In the genomic region with DNA sequence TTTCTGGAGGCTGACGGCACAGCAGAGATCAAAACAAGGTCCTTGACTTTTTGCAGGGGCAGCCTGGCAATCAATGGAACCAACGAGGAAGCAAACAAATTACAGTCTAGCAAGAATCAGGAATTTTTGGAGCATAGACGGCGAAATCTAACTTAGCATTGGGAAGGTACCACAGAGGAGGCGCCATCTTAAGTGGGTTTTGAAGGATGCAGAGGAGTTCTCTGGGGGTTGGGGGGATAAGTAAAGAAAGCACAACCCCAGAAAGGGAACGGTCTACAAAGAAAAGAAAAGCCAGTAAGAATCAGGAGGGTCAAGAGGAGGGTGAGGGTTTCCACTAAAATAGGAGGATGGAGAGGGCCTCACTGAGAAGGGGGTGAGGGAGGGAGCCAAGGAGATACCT, we compare ENCODE assay signal across 17 cellular contexts.
DNase-seq lines count a peak whose midpoint lies in the region; ATAC-seq and TF ChIP-seq lines count a peak whose summit lies in the region.
"Had no signal": no experiment of that assay in that cellular context is flagged by ENCODE, and none has a peak within 500 bp of the region (broad histone marks: within the 10 kb centered on the region; RNA-seq: fewer than 3 reads in every experiment).

No MANE protein-coding gene starts in this region.

- H3K27ac Mint-ChIP-seq in memory B cell = peak overlapping the region; percentile 0
- H3K27ac Mint-ChIP-seq: CD14-positive monocyte; CD4-positive, alpha-beta T cell; CD8-positive, alpha-beta memory T cell; GM23338; H9; HFFc6 had no signal

- peak overlapping the region; percentile 13 to 63 (median 55); a peak in 21 of 22 replicates for H3K4me2 ChIP-seq in BLaER1 treated with 17β-estradiol and CSF1 and Interleukin-3, amounts not matched to agents 10 nM and 100 nM
- peak overlapping the region; percentile 46 for H3K4me2 ChIP-seq in OCI-LY3 (ENCODE audit: low read length)
- H3K4me2 ChIP-seq: GM23338 had no signal

- TF ChIP-seq CTCF in OCI-LY3 (IDR thresholded peaks at IDR 0.05; ENCODE audit: low read depth, low read length) = no peak

- no peaks in the 10 kb centered on the region for H3K36me3 Mint-ChIP-seq in memory B cell
- H3K36me3 Mint-ChIP-seq: CD14-positive monocyte; CD8-positive, alpha-beta memory T cell had no signal

- peaks cover 5% of the 10 kb centered on the region for H3K27me3 Mint-ChIP-seq in memory B cell

- no peak overlapping the region for H3K4me3 Mint-ChIP-seq in memory B cell
- H3K4me3 Mint-ChIP-seq: CD14-positive monocyte; CD4-positive, alpha-beta T cell; CD8-positive, alpha-beta memory T cell; GM23338; H9; HFFc6 had no signal

- no peaks in the 10 kb centered on the region for H3K9me3 ChIP-seq in BLaER1 treated with 17β-estradiol and CSF1 and Interleukin-3, amounts not matched to agents 10 nM and 100 nM (replicated peaks in 1 of 11)
- H3K9me3 ChIP-seq in OCI-LY3 (ENCODE audit: insufficient read depth, low read length) = no peaks in the 10 kb centered on the region

- H2AFZ ChIP-seq in OCI-LY3 (ENCODE audit: low read depth, low read length) = peak overlapping the region; percentile 18
- H2AFZ ChIP-seq: GM23338 had no signal

- no peaks in the 10 kb centered on the region for H3K27me3 ChIP-seq in BLaER1 treated with 17β-estradiol and CSF1 and Interleukin-3, amounts not matched to agents 10 nM and 100 nM
- H3K27me3 ChIP-seq in OCI-LY3 (ENCODE audit: low read depth, low read length) = no peaks in the 10 kb centered on the region

- no peak overlapping the region for H3K27ac ChIP-seq in BLaER1 treated with 17β-estradiol and CSF1 and Interleukin-3, amounts not matched to agents 10 nM and 100 nM
- peak overlapping the region; percentile 1; the same call in 1 of the 2 replicates for H3K27ac ChIP-seq in OCI-LY3 (ENCODE audit: low read length)

- no peaks in the 10 kb centered on the region for H3K36me3 ChIP-seq in BLaER1 treated with 17β-estradiol and CSF1 and Interleukin-3, amounts not matched to agents 10 nM and 100 nM
- no peaks in the 10 kb centered on the region for H3K36me3 ChIP-seq in OCI-LY3 (replicated peaks; ENCODE audit: low read depth, low read length)

- peaks cover 11% of the 10 kb centered on the region for H3K4me1 Mint-ChIP-seq in memory B cell
- H3K4me1 Mint-ChIP-seq: CD8-positive, alpha-beta memory T cell had no signal

- no peak overlapping the region for H3K4me3 ChIP-seq in BLaER1 treated with 17β-estradiol and CSF1 and Interleukin-3, amounts not matched to agents 10 nM and 100 nM
- H3K4me3 ChIP-seq in OCI-LY3 (ENCODE audit: low read length) = peak overlapping the region; percentile 17; the same call in 1 of the 2 replicates
- H3K4me3 ChIP-seq: GM23338 had no signal

- DNase-seq in memory B cell (ENCODE audit: low spot score in 2 of 2) (no peak), NCI-H446 (lab: John Stamatoyannopoulos, UW) (no peak)
- DNase-seq in stimulated activated CD4-positive, alpha-beta T cell treated with anti-CD3 and anti-CD28 coated beads, Interleukin-4, amount 100 ng/mL, for 24 hours = no peak
- DNase-seq: CD4-positive, alpha-beta T cell; DMS 273 treated with DMSO at 0.1 percent for 48 hours; DMS79; EL; GDM1; H9; HFFc6 had no signal

- no peaks in the 10 kb centered on the region; a peak in 1 of 22 replicates for H4K20me1 ChIP-seq in BLaER1 treated with 17β-estradiol and CSF1 and Interleukin-3, amounts not matched to agents 10 nM and 100 nM
- no peaks in the 10 kb centered on the region for H4K20me1 ChIP-seq in OCI-LY3 (ENCODE audit: insufficient read depth, low read length)

- H3K79me2 ChIP-seq in OCI-LY3 (ENCODE audit: low read length) = no peaks in the 10 kb centered on the region

- no peak for ATAC-seq in memory B cell (ENCODE audit: low read depth)
- no peak for ATAC-seq in HG02642 (IDR thresholded peaks at IDR 0.05; ENCODE audit: poor library complexity, unreplicated experiment)
- ATAC-seq: HCT116 had no signal

- H3K9ac ChIP-seq in BLaER1 treated with 17β-estradiol and CSF1 and Interleukin-3, amounts not matched to agents 10 nM and 100 nM = no peak overlapping the region
- no peak overlapping the region; the same call in 1 of the 2 replicates for H3K9ac ChIP-seq in OCI-LY3 (ENCODE audit: low read length)

- H3K9me3 Mint-ChIP-seq in memory B cell = no peaks in the 10 kb centered on the region
- H3K9me3 Mint-ChIP-seq: CD14-positive monocyte; CD4-positive, alpha-beta T cell; CD8-positive, alpha-beta memory T cell; GM23338; H9; HFFc6 had no signal

- H3K4me1 ChIP-seq in BLaER1 treated with 17β-estradiol and CSF1 and Interleukin-3, amounts not matched to agents 10 nM and 100 nM = peaks cover 23 to 73% (median 66%) of the 10 kb centered on the region in 10 experiments
- H3K4me1 ChIP-seq in OCI-LY3 (ENCODE audit: low read length) = peaks cover 29% of the 10 kb centered on the region
